Comparison of ENCODE assay signal across 8 cellular contexts in genomic region chr19:4063369-4064072, GRCh38. TPM values are rescaled to one million over a fixed set of nuclear protein-coding genes. Genes with fewer than 3 reads are reported as not detected.
DNase-seq lines count a peak whose midpoint lies in the region; ATAC-seq and TF ChIP-seq lines count a peak whose summit lies in the region.

No MANE protein-coding gene starts in this region.

- POLR2A ChIA-PET in Panc1 (lab: Charles Lee), result no interaction called here

- CTCF ChIA-PET in Panc1 (lab: Charles Lee), result no interaction called here

- intact Hi-C loops in Panc1 (cut with micrococcal nuclease; ENCODE audit: unreplicated experiment), result no loop called here

- H3K27ac ChIP-seq in DND-41 (ENCODE audit: low read length) (no peak overlapping the region), Panc1 (ENCODE audit: low read length) (peak overlapping the region; percentile 77), trophoblast cell (ENCODE audit: low read depth, low read length) (peak overlapping the region; percentile 82)

- H3K36me3 ChIP-seq in DND-41 (ENCODE audit: insufficient read depth, low read length) (peaks cover 49% of the 10 kb centered on the region), Panc1 (ENCODE audit: control insufficient read depth, insufficient read depth, low read length) (no peaks in the 10 kb centered on the region; the same call in 1 of the 2 replicates), trophoblast cell (ENCODE audit: control insufficient read depth in 1 of 2, insufficient read depth in 2 of 2, low read length in 2 of 2) (peaks cover 9 to 18% of the 10 kb centered on the region in 2 experiments)

- H3K9me3 ChIP-seq in DND-41 (ENCODE audit: insufficient read depth, low read length, severe bottlenecking), result no peaks in the 10 kb centered on the region
- no peaks in the 10 kb centered on the region for H3K9me3 ChIP-seq in Panc1 (ENCODE audit: control insufficient read depth, insufficient read depth, low read depth, low read length)
- no peaks in the 10 kb centered on the region for H3K9me3 ChIP-seq in trophoblast cell (ENCODE audit: insufficient read depth, low read depth, low read length)

- H3K18ac ChIP-seq in trophoblast cell (ENCODE audit: low read length), result peak overlapping the region; percentile 0

- H3K14ac ChIP-seq in trophoblast cell (ENCODE audit: low read length), result no peak overlapping the region

- H4K20me1 ChIP-seq in DND-41 (ENCODE audit: insufficient read depth, low read length), result peaks cover 64% of the 10 kb centered on the region

- TSS peak; percentile 78 for BruUV-seq in Panc1 (replicated peaks; lab: Mats Ljungman, UMichigan)

- no peak for DNase-seq in DND-41
- DNase-seq in Panc1 (ENCODE audit: low read depth, low spot score), result no peak
- no peak for DNase-seq in epithelial cell of proximal tubule (ENCODE audit: low read depth)
- no peak for DNase-seq in trophoblast cell
- DNase-seq in retina, result no peak
- no peak for DNase-seq in NCI-H1694 treated with DMSO at 0.1 percent for 48 hours (lab: John Stamatoyannopoulos, UW)

- H4K91ac ChIP-seq in trophoblast cell (ENCODE audit: low read depth, low read length), result no peak overlapping the region

- H3K4me1 ChIP-seq in DND-41 (ENCODE audit: insufficient read depth, low read length) (peaks cover 35% of the 10 kb centered on the region), Panc1 (ENCODE audit: control insufficient read depth, insufficient read depth, low read length) (peaks cover 40% of the 10 kb centered on the region), trophoblast cell (ENCODE audit: control insufficient read depth in 1 of 2, insufficient read depth in 2 of 2, low read length in 2 of 2) (peaks cover 42 to 52% of the 10 kb centered on the region in 2 experiments)

- H3K4me2 ChIP-seq in DND-41 (ENCODE audit: insufficient read depth, low read length), result peak overlapping the region; percentile 78
- peak overlapping the region; percentile 97 for H3K4me2 ChIP-seq in trophoblast cell (ENCODE audit: low read length)

- no peak overlapping the region for H3K23ac ChIP-seq in trophoblast cell (ENCODE audit: low read length)

- peak overlapping the region; percentile 0 for H2BK5ac ChIP-seq in trophoblast cell (ENCODE audit: low read depth, low read length, poor library complexity)

- H3K27me3 ChIP-seq in DND-41 (ENCODE audit: insufficient read depth, low read length, poor library complexity) (no peaks in the 10 kb centered on the region), Panc1 (ENCODE audit: control insufficient read depth, insufficient read depth, low read length) (no peaks in the 10 kb centered on the region), trophoblast cell (ENCODE audit: insufficient read depth, low read length) (no peaks in the 10 kb centered on the region)

- H2AFZ ChIP-seq in DND-41 (ENCODE audit: low read depth, low read length) (no peak overlapping the region), trophoblast cell (ENCODE audit: insufficient read depth, low read length, poor library complexity) (peak overlapping the region; percentile 12)

- peaks cover 41% of the 10 kb centered on the region for H3K79me1 ChIP-seq in trophoblast cell (ENCODE audit: low read length)

- WGBS in trophoblast cell (ENCODE audit: extremely low coverage, insufficient coverage, insufficient read length), result no CpG with 5 or more reads among the region's 24 CpGs

- H2AK5ac ChIP-seq in trophoblast cell (ENCODE audit: low read length), result no peak overlapping the region

- no peak overlapping the region for H4K12ac ChIP-seq in trophoblast cell (ENCODE audit: low read depth, low read length)

- no peak overlapping the region for H4K8ac ChIP-seq in trophoblast cell (ENCODE audit: low read depth, low read length)

- in situ Hi-C loops in Panc1 (cut with HindIII; ENCODE audit: low pct_unique_long_range_greater_than_20kb, low sequenced_read_pairs), result no loop called here

- H3K79me2 ChIP-seq in DND-41 (ENCODE audit: insufficient read depth, low read length), result peaks cover 81% of the 10 kb centered on the region
- peaks cover 68% of the 10 kb centered on the region for H3K79me2 ChIP-seq in trophoblast cell (ENCODE audit: control insufficient read depth, insufficient read depth, low read length, poor library complexity)

- ATAC-seq in DND-41 (ENCODE audit: insufficient read depth, low read depth), result no peak
- ATAC-seq in Panc1, result no peak
- no peak for ATAC-seq in GM18519 (IDR thresholded peaks at IDR 0.05; ENCODE audit: low FRiP score, unreplicated experiment)
- no peak for ATAC-seq in GM21619 (IDR thresholded peaks at IDR 0.05; ENCODE audit: unreplicated experiment)

- H2BK12ac ChIP-seq in trophoblast cell (ENCODE audit: low read length), result no peak overlapping the region

- peak overlapping the region; percentile 93 for H3K4ac ChIP-seq in trophoblast cell (ENCODE audit: low read depth, low read length)

- no peak overlapping the region for H3K4me3 ChIP-seq in DND-41 (ENCODE audit: low read depth in 1 of 2, low read length in 2 of 2)
- peak overlapping the region; percentile 61 to 67 for H3K4me3 ChIP-seq in Panc1 (ENCODE audit: low read depth in 2 of 2, low read length in 2 of 2)
- peak overlapping the region; percentile 88 for H3K4me3 ChIP-seq in epithelial cell of proximal tubule (ENCODE audit: low read depth, low read length)
- H3K4me3 ChIP-seq in trophoblast cell (ENCODE audit: low read depth, low read length), result no peak overlapping the region

- TF ChIP-seq CTCF in DND-41 (IDR thresholded peaks at IDR 0.05; ENCODE audit: borderline replicate concordance, extremely low read depth, low read length, poor library complexity, severe bottlenecking), result no peak
- no peak; the same call in 1 of the 2 replicates for TF ChIP-seq CTCF in Panc1 (IDR thresholded peaks at IDR 0.05)
- TF ChIP-seq CTCF in epithelial cell of proximal tubule (conservative IDR thresholded peaks at IDR 0.05; ENCODE audit: low read depth, low read length), result peak; percentile 37

- H2BK120ac ChIP-seq in trophoblast cell (ENCODE audit: insufficient read depth, low read length, poor library complexity), result no peak overlapping the region

- H3K9ac ChIP-seq in DND-41 (ENCODE audit: low read depth, low read length), result peak overlapping the region; percentile 8; the same call in 1 of the 2 replicates
- H3K9ac ChIP-seq in trophoblast cell (ENCODE audit: low read length), result no peak overlapping the region

RNA-seq across cellular contexts. Expression of gene ZBTB7A, which starts 3.2 kb away (rescaled TPM):
- total RNA-seq in Panc1 (2021; ENCODE audit: unreplicated experiment) (48.0 TPM), epithelial cell of proximal tubule (22.1 and 28.1 TPM in 2 replicates)
- 42.8 TPM for polyA plus RNA-seq in Panc1 (2012; ENCODE audit: insufficient read length)
- polyA plus RNA-seq in trophoblast cell (2013), result 33.3 and 34.5 TPM in 2 replicates

RNA-seq across cellular contexts. Expression of gene PIAS4, which starts 56.0 kb away (rescaled TPM):
- 36.7 TPM for total RNA-seq in Panc1 (2021; ENCODE audit: unreplicated experiment)
- 31.6 TPM for polyA plus RNA-seq in Panc1 (2012; ENCODE audit: insufficient read length)
- total RNA-seq in epithelial cell of proximal tubule, result 26.7 and 31.5 TPM in 2 replicates
- 73.6 and 81.3 TPM in 2 replicates for polyA plus RNA-seq in trophoblast cell (2013)

Comparison
In these comparisons a context has a peak if more than half of its experiments do, and no peak if none do; other contexts are left out.
1. H3K4me3 ChIP-seq: peak in Panc1 (2 of 2) and epithelial cell of proximal tubule (single experiment); none in DND-41 (0 of 2) and trophoblast cell (single experiment).